Comparison of ENCODE assay signal across 10 cellular contexts in the genomic region with DNA sequence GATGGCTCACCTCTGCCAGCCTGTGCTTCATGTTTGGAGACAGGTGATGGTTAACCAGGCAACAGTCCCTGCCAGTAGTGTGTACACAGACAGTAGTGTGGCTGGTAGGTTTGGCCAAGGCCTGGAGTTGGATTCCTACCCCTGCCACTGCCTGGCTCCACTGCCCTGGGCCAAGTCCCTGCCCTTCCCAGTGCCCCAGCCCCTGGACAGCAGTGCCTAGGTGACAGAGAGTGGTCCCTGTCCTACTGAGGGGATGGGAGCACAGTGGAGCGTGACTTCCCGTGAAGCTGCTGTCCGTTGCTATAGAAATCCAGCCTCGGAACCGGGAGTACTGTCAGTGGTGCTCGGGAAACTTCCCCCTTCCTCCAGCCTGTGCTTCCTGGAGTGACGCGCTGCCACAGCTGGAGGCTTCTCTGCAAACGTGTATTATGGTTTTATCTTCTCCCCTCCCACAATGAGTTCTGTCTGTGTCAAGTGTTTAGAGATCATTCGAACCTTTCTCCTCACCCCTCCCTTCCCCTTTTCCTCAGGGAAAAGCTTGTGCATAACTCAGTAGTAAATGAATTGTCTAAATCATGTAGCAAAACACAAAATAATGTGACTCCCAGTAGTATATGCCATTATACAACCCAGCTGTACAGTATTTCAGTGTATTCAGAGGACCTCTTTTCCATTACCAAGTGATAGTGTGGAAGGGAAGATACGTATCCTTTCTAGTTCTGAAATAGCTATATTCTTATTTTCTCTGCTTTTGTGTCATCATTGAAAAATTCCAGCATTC.
DNase-seq lines count a peak whose midpoint lies in the region; ATAC-seq and FAIRE-seq lines count a peak whose summit lies in the region.
"Had no signal": no experiment of that assay in that cellular context is flagged by ENCODE, and none has a peak within 500 bp of the region (broad histone marks: within the 10 kb centered on the region; RNA-seq: fewer than 3 reads in every experiment).

No MANE protein-coding gene starts in this region.

- peak overlapping the region; percentile 17 for H3K4me3 ChIP-seq in adipocyte (ENCODE audit: low read length)
- H3K4me3 ChIP-seq: uterus had no signal

- peak; percentile 26 for FAIRE-seq in HTR-8/SVneo (lab: Jason Lieb, UNC)

- intact Hi-C loops in left colon (cut with DNase I, micrococcal nuclease), result no loop called here

- no peaks in the 10 kb centered on the region for H3K9me3 ChIP-seq in adipocyte (ENCODE audit: control insufficient read depth, low read length)
- H3K9me3 ChIP-seq: uterus had no signal

- peak; percentile 87 for ATAC-seq in left colon
- ATAC-seq in GM21367 (IDR thresholded peaks at IDR 0.05; ENCODE audit: unreplicated experiment), result no peak
- no peak for ATAC-seq in GM21381 (IDR thresholded peaks at IDR 0.05; ENCODE audit: unreplicated experiment)

- no peaks in the 10 kb centered on the region for H3K27me3 ChIP-seq in adipocyte (replicated peaks; ENCODE audit: control insufficient read depth, insufficient read depth, low read length)
- H3K27me3 ChIP-seq: uterus had no signal

- H3K9ac ChIP-seq in adipocyte (ENCODE audit: low read length), result peak overlapping the region; percentile 20

- peaks cover 43% of the 10 kb centered on the region for H3K4me1 ChIP-seq in adipocyte (ENCODE audit: control insufficient read depth, insufficient read depth, low read length)

- DNase-seq in A172 (ENCODE audit: low spot score) (peak; percentile 66), HTR-8/SVneo (ENCODE audit: insufficient read length, low spot score) (no peak), adipocyte (ENCODE audit: low read depth) (no peak), left colon (peak; percentile 62 to 75), AG08396 (ENCODE audit: low spot score) (no peak)
- DNase-seq in stimulated activated naive CD4-positive, alpha-beta T cell (lab: John Stamatoyannopoulos, UW), result no peak
- DNase-seq: central memory CD4-positive, alpha-beta T cell had no signal

- peaks cover 5% of the 10 kb centered on the region for H3K36me3 ChIP-seq in adipocyte (ENCODE audit: control insufficient read depth, insufficient read depth, low read length, severe bottlenecking)
- H3K36me3 ChIP-seq: uterus had no signal

Comparison
In these comparisons a context has a peak if more than half of its experiments do, and no peak if none do; other contexts are left out.
1. DNase-seq: peak in A172 (single experiment) and left colon (2 of 2); none in HTR-8/SVneo (single experiment), adipocyte (single experiment), stimulated activated naive CD4-positive, alpha-beta T cell (0 of 6) and AG08396 (single experiment).